ENCODE assay signal across 8 cellular contexts in genomic region chr10:79242620-79243152, GRCh38.
DNase-seq lines count a peak whose midpoint lies in the region; ATAC-seq and TF ChIP-seq lines count a peak whose summit lies in the region.

No MANE protein-coding gene starts in this region.

- H3K36me3 Mint-ChIP-seq in activated naive CD4-positive, alpha-beta T cell treated with anti-CD3 and anti-CD28 coated beads, Interleukin-2, amount 50 U/mL, for 24 hours: no peaks in the 10 kb centered on the region

- WGBS in ovary, 3 donors: 1% methylated on average over 22 to 57 of the region's 60 CpGs

- DNase-seq in NCI-H82 (lab: John Stamatoyannopoulos, UW) (peak; percentile 61), NCI-H82 treated with DMSO at 0.1 percent for 48 hours (lab: John Stamatoyannopoulos, UW; ENCODE audit: unreplicated experiment) (no peak), Right ventricle myocardium inferior (ENCODE audit: missing footprints) (peak; percentile 83), ovary (peak; percentile 74 to 85 (median 77)), HuH-7.5 (ENCODE audit: low spot score) (no peak)

- H3K27me3 ChIP-seq in ovary: no peaks in the 10 kb centered on the region

- TF ChIP-seq POLR2A in ovary (IDR thresholded peaks at IDR 0.05): no peak

- H3K27me3 Mint-ChIP-seq in activated naive CD4-positive, alpha-beta T cell treated with anti-CD3 and anti-CD28 coated beads, Interleukin-2, amount 50 U/mL, for 24 hours: no peaks in the 10 kb centered on the region

- intact Hi-C loops in Right ventricle myocardium inferior (cut with DNase I): loop anchor here (5.0 kb wide), 1 partner anchor 45 kb away; no protein-coding TSS in a partner anchor
- intact Hi-C loops in ovary (cut with DNase I): loop anchor here in 1 of 4 donors (10.0 kb wide), 1 partner anchor 222 kb away; no protein-coding TSS in a partner anchor

- no peak for TF ChIP-seq CTCF in ovary (IDR thresholded peaks at IDR 0.05)

- no peaks in the 10 kb centered on the region for H3K9me3 Mint-ChIP-seq in activated naive CD4-positive, alpha-beta T cell treated with anti-CD3 and anti-CD28 coated beads, Interleukin-2, amount 50 U/mL, for 24 hours

- H3K36me3 ChIP-seq in ovary: no peaks in the 10 kb centered on the region

- peak overlapping the region; percentile 39 for H3K4me3 ChIP-seq in ovary

- peak; percentile 35 for ATAC-seq in HG03159 (IDR thresholded peaks at IDR 0.05; ENCODE audit: unreplicated experiment)
- peak; percentile 30 for ATAC-seq in Right ventricle myocardium inferior

- peak overlapping the region; percentile 60 for H3K4me3 Mint-ChIP-seq in activated naive CD4-positive, alpha-beta T cell treated with anti-CD3 and anti-CD28 coated beads, Interleukin-2, amount 50 U/mL, for 24 hours

- H3K9me3 ChIP-seq in ovary: no peaks in the 10 kb centered on the region

- H3K4me1 ChIP-seq in ovary (ENCODE audit: insufficient read depth): peaks cover 42% of the 10 kb centered on the region

- peak overlapping the region; percentile 42 to 74 for H3K27ac ChIP-seq in ovary

- TF ChIP-seq EP300 in ovary (IDR thresholded peaks at IDR 0.05): no peak

- peaks cover 34% of the 10 kb centered on the region for H3K4me1 Mint-ChIP-seq in activated naive CD4-positive, alpha-beta T cell treated with anti-CD3 and anti-CD28 coated beads, Interleukin-2, amount 50 U/mL, for 24 hours

- no peak overlapping the region for H3K27ac Mint-ChIP-seq in activated naive CD4-positive, alpha-beta T cell treated with anti-CD3 and anti-CD28 coated beads, Interleukin-2, amount 50 U/mL, for 24 hours

TF ChIP-seq in PFSK-1, 5 proteins besides CTCF, POLR2A, EP300 and RAD21:
- TF ChIP-seq POLR2AphosphoS5 (IDR thresholded peaks at IDR 0.05; ENCODE audit: low read depth, low read length) (0 out of 2 replicates have a peak, but pooled peaks have one; percentile 13), SIN3A (IDR thresholded peaks at IDR 0.05; ENCODE audit: borderline replicate concordance, insufficient read depth, low read length) (0 out of 2 replicates have a peak, but pooled peaks have one; percentile 39), FOXP2 (optimal IDR thresholded peaks at IDR 0.05; ENCODE audit: borderline replicate concordance, extremely low read depth, extremely low read length, insufficient read depth) (no peak), TAF1 (IDR thresholded peaks at IDR 0.05; ENCODE audit: borderline replicate concordance, insufficient read depth, low read length) (peak; percentile 55; the same call in 1 of the 2 replicates)

Comparison
In these comparisons a context has a peak if more than half of its experiments do, and no peak if none do; other contexts are left out.
1. DNase-seq: peak in NCI-H82 (single experiment), Right ventricle myocardium inferior (single experiment) and ovary (5 of 5); none in NCI-H82 treated with DMSO at 0.1 percent for 48 hours (single experiment) and HuH-7.5 (single experiment).